1 cellular context compared by ENCODE assay signal in the genomic region with DNA sequence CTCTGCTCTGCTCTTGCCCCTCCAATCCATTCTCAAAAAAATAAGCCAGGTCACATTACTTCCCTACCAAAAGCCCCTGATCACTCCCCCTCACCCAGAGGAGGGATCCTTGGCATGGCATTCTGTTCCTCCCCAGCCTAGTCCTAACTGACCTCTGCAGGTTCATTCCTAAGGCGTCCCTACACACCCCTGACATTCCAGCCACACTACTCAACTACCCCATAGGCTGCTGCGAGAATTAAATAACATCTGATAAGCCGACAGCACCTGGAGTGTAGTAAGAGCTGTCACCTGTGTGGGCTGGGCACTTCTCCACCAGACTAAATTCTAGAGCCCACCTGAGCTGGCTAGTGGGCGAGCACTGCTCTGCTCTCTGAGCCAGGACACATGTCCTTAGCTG.
TF ChIP-seq lines count a peak whose summit lies in the region.

No MANE protein-coding gene starts in this region.

TF ChIP-seq in IMR-90, 13 proteins besides CTCF, POLR2A, EP300 and RAD21 (continued from another document):
- TF ChIP-seq MXI1 (IDR thresholded peaks at IDR 0.05; ENCODE audit: borderline replicate concordance, low read depth, low read length) (no peak), RFX5 (IDR thresholded peaks at IDR 0.05; ENCODE audit: low read depth, low read length) (no peak), MAZ (IDR thresholded peaks at IDR 0.05; ENCODE audit: borderline replicate concordance, low read depth, low read length) (no peak)
- TF ChIP-seq, protein P1, sequence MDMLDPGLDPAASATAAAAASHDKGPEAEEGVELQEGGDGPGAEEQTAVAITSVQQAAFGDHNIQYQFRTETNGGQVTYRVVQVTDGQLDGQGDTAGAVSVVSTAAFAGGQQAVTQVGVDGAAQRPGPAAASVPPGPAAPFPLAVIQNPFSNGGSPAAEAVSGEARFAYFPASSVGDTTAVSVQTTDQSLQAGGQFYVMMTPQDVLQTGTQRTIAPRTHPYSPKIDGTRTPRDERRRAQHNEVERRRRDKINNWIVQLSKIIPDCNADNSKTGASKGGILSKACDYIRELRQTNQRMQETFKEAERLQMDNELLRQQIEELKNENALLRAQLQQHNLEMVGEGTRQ (IDR thresholded peaks at IDR 0.05; ENCODE audit: low read depth, low read length): no peak
TF ChIP-seq in IMR-90: peak in this region for 0.
